12 cellular contexts compared by ENCODE assay signal in the genomic region with DNA sequence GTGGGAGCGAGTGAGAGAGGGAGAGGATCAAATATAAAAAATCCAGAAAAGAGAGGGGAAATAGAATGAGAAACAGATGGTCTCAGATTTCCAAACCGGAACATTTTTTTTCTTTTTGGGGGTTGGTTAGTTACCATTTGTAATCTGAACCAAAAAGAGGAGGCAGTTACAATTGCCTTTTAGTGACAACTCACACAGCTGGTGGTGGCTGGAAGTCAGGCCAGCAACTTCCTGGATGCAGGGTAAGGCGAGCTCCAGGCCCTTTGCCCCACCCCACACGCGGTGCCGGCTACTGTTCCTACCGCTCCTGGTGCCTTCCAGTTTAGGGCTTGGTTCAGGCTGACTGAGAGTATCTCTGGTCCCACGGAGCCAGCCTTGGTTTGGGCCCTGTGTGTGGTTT.
DNase-seq lines count a peak whose midpoint lies in the region; ATAC-seq and TF ChIP-seq lines count a peak whose summit lies in the region.
"Had no signal": no experiment of that assay in that cellular context is flagged by ENCODE, and none has a peak within 500 bp of the region (broad histone marks: within the 10 kb centered on the region; RNA-seq: fewer than 3 reads in every experiment).

No MANE protein-coding gene starts in this region.

- no peak for ATAC-seq in effector memory CD8-positive, alpha-beta T cell (replicated peaks)

- H3K9me3 Mint-ChIP-seq in nephron progenitor cell = no peaks in the 10 kb centered on the region
- no peaks in the 10 kb centered on the region for H3K9me3 Mint-ChIP-seq in effector memory CD8-positive, alpha-beta T cell
- H3K9me3 Mint-ChIP-seq: activated T-helper 1 cell treated with anti-CD3 and anti-CD28 coated beads, Interleukin-12 subunit alpha, Interleukin-12 subunit beta, Interleukin-2, Interleukin-4 antibody, amounts not matched to agents 30 ng/mL and 10 ng/mL and 1 ng/mL, durations not matched to agents 14 hours and 24 hours and 36 hours; immature natural killer cell had no signal

- no peak for TF ChIP-seq CTCF in choroid plexus epithelial cell (conservative IDR thresholded peaks at IDR 0.05; ENCODE audit: low read depth, low read length)
- TF ChIP-seq CTCF in nephron progenitor cell (IDR thresholded peaks at IDR 0.05) = no peak

- H3K4me1 Mint-ChIP-seq in nephron progenitor cell = peaks cover 25% of the 10 kb centered on the region
- peaks cover 3 to 5% of the 10 kb centered on the region in 2 donors for H3K4me1 Mint-ChIP-seq in effector memory CD8-positive, alpha-beta T cell (ENCODE audit: low read depth in 2 of 2)

- peaks cover 14% of the 10 kb centered on the region for H3K27me3 Mint-ChIP-seq in nephron progenitor cell (ENCODE audit: low read depth, poor library complexity)
- no peaks in the 10 kb centered on the region for H3K27me3 Mint-ChIP-seq in effector memory CD8-positive, alpha-beta T cell

- H3K27ac Mint-ChIP-seq in nephron progenitor cell = no peak overlapping the region
- H3K27ac Mint-ChIP-seq in effector memory CD8-positive, alpha-beta T cell = no peak overlapping the region
- H3K27ac Mint-ChIP-seq: activated T-helper 1 cell treated with anti-CD3 and anti-CD28 coated beads, Interleukin-12 subunit alpha, Interleukin-12 subunit beta, Interleukin-2, Interleukin-4 antibody, amounts not matched to agents 30 ng/mL and 10 ng/mL and 1 ng/mL, durations not matched to agents 14 hours and 24 hours and 36 hours; immature natural killer cell had no signal

- in situ Hi-C loops in KBM-7 (cut with MboI; ENCODE audit: low pct_unique_long_range_greater_than_20kb, low sequenced_read_pairs) = no loop called here

- no peak overlapping the region for H3K4me3 ChIP-seq in choroid plexus epithelial cell (ENCODE audit: low read depth, low read length)
- H3K4me3 ChIP-seq: uterus had no signal

- H3K36me3 Mint-ChIP-seq in nephron progenitor cell (ENCODE audit: low read depth) = no peaks in the 10 kb centered on the region
- no peaks in the 10 kb centered on the region for H3K36me3 Mint-ChIP-seq in effector memory CD8-positive, alpha-beta T cell (ENCODE audit: insufficient read depth)
- H3K36me3 Mint-ChIP-seq: immature natural killer cell had no signal

- DNase-seq in EH (ENCODE audit: low read depth) (peak; percentile 84), KBM-7 (peak; percentile 78), choroid plexus epithelial cell (ENCODE audit: low read depth) (peak; percentile 56), nephron progenitor cell (peak; percentile 30), hepatic stellate cell (ENCODE audit: low spot score) (no peak), NOMO-1 treated with DMSO at 0.1 percent for 48 hours (lab: John Stamatoyannopoulos, UW; ENCODE audit: unreplicated experiment) (no peak), NCI-H2227 (lab: John Stamatoyannopoulos, UW; ENCODE audit: unreplicated experiment) (no peak)
- DNase-seq in effector memory CD8-positive, alpha-beta T cell = no peak
- DNase-seq: DMS53, immature natural killer cell had no signal

- no peak overlapping the region for H3K4me3 Mint-ChIP-seq in nephron progenitor cell
- H3K4me3 Mint-ChIP-seq in effector memory CD8-positive, alpha-beta T cell = no peak overlapping the region
- H3K4me3 Mint-ChIP-seq: activated T-helper 1 cell treated with anti-CD3 and anti-CD28 coated beads, Interleukin-12 subunit alpha, Interleukin-12 subunit beta, Interleukin-2, Interleukin-4 antibody, amounts not matched to agents 30 ng/mL and 10 ng/mL and 1 ng/mL, durations not matched to agents 14 hours and 24 hours and 36 hours; immature natural killer cell had no signal

Comparison
In these comparisons a context has a peak if more than half of its experiments do, and no peak if none do; other contexts are left out.
1. DNase-seq: peak in EH (single experiment), KBM-7 (single experiment), choroid plexus epithelial cell (single experiment) and nephron progenitor cell (single experiment); none in hepatic stellate cell (single experiment), NOMO-1 treated with DMSO at 0.1 percent for 48 hours (single experiment), NCI-H2227 (single experiment) and effector memory CD8-positive, alpha-beta T cell (0 of 3).